22 cellular contexts compared by ENCODE assay signal in the genomic region with DNA sequence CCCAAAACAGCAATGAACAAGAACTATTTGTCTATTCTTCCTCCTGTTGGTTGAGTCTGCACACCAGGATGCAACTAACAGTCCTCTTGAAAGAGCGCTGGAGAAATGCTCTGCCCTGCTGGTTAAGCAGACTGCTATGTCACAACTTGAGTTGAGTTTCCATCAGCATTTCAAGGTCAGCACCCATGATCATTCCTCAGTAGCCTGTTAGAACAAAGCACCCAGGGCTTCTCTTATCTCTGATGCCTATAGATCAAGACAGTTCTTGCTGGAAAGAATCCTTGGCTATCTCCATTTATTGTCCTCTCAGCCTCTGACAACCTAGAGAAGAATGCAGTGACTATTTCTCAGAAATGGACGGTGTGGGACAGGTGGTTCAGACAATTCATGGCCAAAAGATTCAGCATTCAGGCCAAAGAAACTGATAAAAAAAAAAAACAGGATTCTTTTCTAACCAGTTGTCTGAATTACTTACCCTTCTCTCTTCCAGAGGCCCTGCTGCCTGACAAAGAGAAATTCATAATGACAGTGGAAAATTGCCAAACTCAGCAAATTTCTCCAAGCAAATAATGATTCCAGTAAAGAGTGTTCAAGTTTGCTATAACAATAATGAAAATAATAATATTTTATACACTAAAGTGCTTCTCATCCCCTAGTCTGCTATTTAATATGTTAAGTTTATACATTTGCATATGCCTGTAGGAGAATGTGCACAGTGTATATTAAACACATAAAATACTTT.
"Had no signal": no experiment of that assay in that cellular context is flagged by ENCODE, and none has a peak within 500 bp of the region (broad histone marks: within the 10 kb centered on the region; RNA-seq: fewer than 3 reads in every experiment).

No MANE protein-coding gene starts in this region.

- ATAC-seq: pancreas; psoas muscle; SK-N-SH treated with all-trans-retinoic acid at 6 μM for 48 hours; stimulated activated effector memory CD8-positive, alpha-beta T cell treated with anti-CD3 and anti-CD28 coated beads, Interleukin-12 subunit alpha, Interleukin-12 subunit beta, amount 100 ng/mL, for 72 hours had no signal

- H3K36me3 ChIP-seq: colonic mucosa, esophagus muscularis mucosa, left ventricle myocardium inferior, neutrophil, pancreas, right atrium auricular region had no signal

- H3K9me3 Mint-ChIP-seq: activated CD4-positive, alpha-beta memory T cell treated with anti-CD3 and anti-CD28 coated beads, Interleukin-2, amount 10 ng/mL, durations not matched to agents 7 days and 5 days; activated naive CD4-positive, alpha-beta T cell treated with anti-CD3 and anti-CD28 coated beads, Interleukin-2, amount 10 ng/mL, durations not matched to agents 7 days and 5 days; activated naive CD8-positive, alpha-beta T cell treated with anti-CD3 and anti-CD28 coated beads, Interleukin-2, amount 50 U/mL, for 24 hours; nephron; stimulated activated effector memory CD8-positive, alpha-beta T cell treated with anti-CD3 and anti-CD28 coated beads, Interleukin-12 subunit alpha, Interleukin-12 subunit beta, amount 100 ng/mL, for 72 hours; type B pancreatic cell had no signal

- FAIRE-seq: pancreas had no signal

- H3K4me1 Mint-ChIP-seq: activated CD4-positive, alpha-beta memory T cell treated with anti-CD3 and anti-CD28 coated beads, Interleukin-2, amount 10 ng/mL, durations not matched to agents 7 days and 5 days; activated naive CD4-positive, alpha-beta T cell treated with anti-CD3 and anti-CD28 coated beads, Interleukin-2, amount 10 ng/mL, durations not matched to agents 7 days and 5 days; activated naive CD8-positive, alpha-beta T cell treated with anti-CD3 and anti-CD28 coated beads, Interleukin-2, amount 50 U/mL, for 24 hours; stimulated activated effector memory CD8-positive, alpha-beta T cell treated with anti-CD3 and anti-CD28 coated beads, Interleukin-12 subunit alpha, Interleukin-12 subunit beta, amount 100 ng/mL, for 72 hours had no signal

- H3K4me3 ChIP-seq: colonic mucosa, esophagus muscularis mucosa, left ventricle myocardium inferior, pancreas, psoas muscle, right atrium auricular region, skin epidermis had no signal

- H3K4me3 Mint-ChIP-seq: activated CD4-positive, alpha-beta memory T cell treated with anti-CD3 and anti-CD28 coated beads, Interleukin-2, amount 10 ng/mL, durations not matched to agents 7 days and 5 days; activated naive CD4-positive, alpha-beta T cell treated with anti-CD3 and anti-CD28 coated beads, Interleukin-2, amount 10 ng/mL, durations not matched to agents 7 days and 5 days; activated naive CD8-positive, alpha-beta T cell treated with anti-CD3 and anti-CD28 coated beads, Interleukin-2, amount 50 U/mL, for 24 hours; nephron; stimulated activated effector memory CD8-positive, alpha-beta T cell treated with anti-CD3 and anti-CD28 coated beads, Interleukin-12 subunit alpha, Interleukin-12 subunit beta, amount 100 ng/mL, for 72 hours; type B pancreatic cell had no signal

- H3K27ac ChIP-seq: colonic mucosa, esophagus muscularis mucosa, neutrophil, pancreas, psoas muscle, right atrium auricular region had no signal

- H3K4me1 ChIP-seq: colonic mucosa, esophagus muscularis mucosa, left ventricle myocardium inferior, pancreas, psoas muscle, right atrium auricular region had no signal

- H3K36me3 Mint-ChIP-seq: activated naive CD4-positive, alpha-beta T cell treated with anti-CD3 and anti-CD28 coated beads, Interleukin-2, amount 10 ng/mL, durations not matched to agents 7 days and 5 days; stimulated activated effector memory CD8-positive, alpha-beta T cell treated with anti-CD3 and anti-CD28 coated beads, Interleukin-12 subunit alpha, Interleukin-12 subunit beta, amount 100 ng/mL, for 72 hours had no signal

- H3K27me3 Mint-ChIP-seq: activated naive CD4-positive, alpha-beta T cell treated with anti-CD3 and anti-CD28 coated beads, Interleukin-2, amount 10 ng/mL, durations not matched to agents 7 days and 5 days had no signal

- H3K27me3 ChIP-seq: colonic mucosa, pancreas, right atrium auricular region had no signal

- H3K27ac Mint-ChIP-seq: activated CD4-positive, alpha-beta memory T cell treated with anti-CD3 and anti-CD28 coated beads, Interleukin-2, amount 10 ng/mL, durations not matched to agents 7 days and 5 days; activated naive CD4-positive, alpha-beta T cell treated with anti-CD3 and anti-CD28 coated beads, Interleukin-2, amount 10 ng/mL, durations not matched to agents 7 days and 5 days; activated naive CD8-positive, alpha-beta T cell treated with anti-CD3 and anti-CD28 coated beads, Interleukin-2, amount 50 U/mL, for 24 hours; nephron; stimulated activated effector memory CD8-positive, alpha-beta T cell treated with anti-CD3 and anti-CD28 coated beads, Interleukin-12 subunit alpha, Interleukin-12 subunit beta, amount 100 ng/mL, for 72 hours; type B pancreatic cell had no signal

- DNase-seq: activated CD4-positive, alpha-beta memory T cell treated with anti-CD3 and anti-CD28 coated beads, Interleukin-2, amount 10 ng/mL, durations not matched to agents 7 days and 5 days; activated CD4-positive, alpha-beta T cell treated with anti-CD3 and anti-CD28 coated beads for 48 hours; activated effector memory CD4-positive, alpha-beta T cell treated with anti-CD3 and anti-CD28 coated beads, Interleukin-2, amount 50 U/mL, for 16 hours; activated naive CD4-positive, alpha-beta T cell treated with anti-CD3 and anti-CD28 coated beads, Interleukin-2, amount 10 ng/mL, durations not matched to agents 7 days and 5 days; activated naive CD8-positive, alpha-beta T cell treated with anti-CD3 and anti-CD28 coated beads, Interleukin-2, amount 50 U/mL, for 24 hours; activated T-cell treated with anti-CD3 and anti-CD28 coated beads for 4 hours; anterior cingulate cortex; colonic mucosa; kidney glomerular epithelial cell; left ventricle myocardium inferior; midbrain; pancreas; psoas muscle; stimulated activated CD4-positive, alpha-beta T cell treated with anti-CD3 and anti-CD28 coated beads, Interleukin-2, amount 100 ng/mL, for 24 hours had no signal

- H3K9me3 ChIP-seq: colonic mucosa, esophagus muscularis mucosa, left ventricle myocardium inferior, neutrophil, pancreas, psoas muscle, right atrium auricular region had no signal
